In genomic region chr16:71726491-71727319, GRCh38 we compare ENCODE assay signal across 16 cellular contexts. TPM values are rescaled to one million over a fixed set of nuclear protein-coding genes. Genes with fewer than 3 reads are reported as not detected.
DNase-seq lines count a peak whose midpoint lies in the region; ATAC-seq, FAIRE-seq and TF ChIP-seq lines count a peak whose summit lies in the region.
"Had no signal": no experiment of that assay in that cellular context is flagged by ENCODE, and none has a peak within 500 bp of the region (broad histone marks: within the 10 kb centered on the region; RNA-seq: fewer than 3 reads in every experiment).

No MANE protein-coding gene starts in this region.

- intact Hi-C loops in upper lobe of right lung (cut with DNase I) (no loop called here), kidney (cut with DNase I) (no loop called here)

- H3K9ac ChIP-seq in mucosa of rectum (ENCODE audit: low read depth in 1 of 2, low read length in 2 of 2): peak overlapping the region in 1 of 2 donors; percentile 17
- H3K9ac ChIP-seq in kidney (ENCODE audit: low read length in 2 of 2): no peak overlapping the region

- peak overlapping the region; percentile 71 to 75 for H3K27ac ChIP-seq in mucosa of rectum (ENCODE audit: low read depth in 2 of 2, low read length in 2 of 2)
- no peak overlapping the region for H3K27ac ChIP-seq in upper lobe of right lung
- peak overlapping the region in 1 of 2 donors; percentile 37 for H3K27ac ChIP-seq in kidney (ENCODE audit: low read depth in 2 of 2, low read length in 2 of 2)
- H3K27ac ChIP-seq: suprapubic skin had no signal

- no peak for TF ChIP-seq CTCF in WTC11 (IDR thresholded peaks at IDR 0.05)
- TF ChIP-seq CTCF in upper lobe of right lung (IDR thresholded peaks at IDR 0.05): no peak
- no peak for TF ChIP-seq CTCF in kidney (IDR thresholded peaks at IDR 0.05; ENCODE audit: borderline replicate concordance, extremely low read depth, insufficient read depth)

- peaks cover 30% of the 10 kb centered on the region for H3K4me1 Mint-ChIP-seq in WTC11

- H3K27ac Mint-ChIP-seq in WTC11: 0 out of 2 replicates have a peak overlapping the region, but pooled peaks have one; percentile 27
- H3K27ac Mint-ChIP-seq: HFFc6 had no signal

- POLR2A ChIA-PET in WTC11 (lab: Charles Lee): no interaction called here

- peak; percentile 36 to 41 for DNase-seq in AML-193 (lab: John Stamatoyannopoulos, UW)
- DNase-seq in GM18507 (ENCODE audit: extremely low spot score, insufficient read length, low read depth): no peak
- no peak for DNase-seq in WTC11 (ENCODE audit: low spot score)
- no peak for DNase-seq in upper lobe of right lung
- DNase-seq in kidney: no peak
- DNase-seq in NCI-H1930 (lab: John Stamatoyannopoulos, UW): no peak
- DNase-seq: activated CD4-positive, alpha-beta T cell treated with anti-CD3 and anti-CD28 coated beads, Interleukin-2, amount 50 U/mL, for 48 hours; activated naive CD4-positive, alpha-beta T cell treated with anti-CD3 and anti-CD28 coated beads, Interleukin-2, amount 50 U/mL, for 16 hours; BE2C; HFFc6; NCI-H524; stimulated activated CD4-positive, alpha-beta T cell treated with anti-CD3 and anti-CD28 coated beads, Interleukin-4, amount 100 ng/mL, for 24 hours had no signal

- H3K4me3 Mint-ChIP-seq in WTC11: no peak overlapping the region
- H3K4me3 Mint-ChIP-seq: HFFc6 had no signal

- ATAC-seq in WTC11 (no peak), upper lobe of right lung (no peak), HG03139 (IDR thresholded peaks at IDR 0.05; ENCODE audit: unreplicated experiment) (no peak)

- H3K4me1 ChIP-seq in mucosa of rectum (ENCODE audit: control insufficient read depth in 2 of 2, insufficient read depth in 2 of 2, low read length in 2 of 2) (peaks cover 24 to 29% of the 10 kb centered on the region in 2 donors), upper lobe of right lung (peaks cover 21% of the 10 kb centered on the region), kidney (ENCODE audit: control insufficient read depth in 1 of 2, insufficient read depth in 1 of 2, low read depth in 1 of 2, low read length in 2 of 2) (peaks cover 0 to 4% of the 10 kb centered on the region in 2 donors)
- H3K4me1 ChIP-seq: BE2C had no signal

- H3K36me3 ChIP-seq in mucosa of rectum (ENCODE audit: control insufficient read depth in 2 of 2, insufficient read depth in 2 of 2, low read length in 2 of 2): peaks cover 7 to 11% of the 10 kb centered on the region in 2 donors
- H3K36me3 ChIP-seq in upper lobe of right lung: peaks cover 17% of the 10 kb centered on the region
- peaks cover 5 to 6% of the 10 kb centered on the region in 2 donors for H3K36me3 ChIP-seq in kidney (ENCODE audit: control insufficient read depth in 1 of 2, insufficient read depth in 2 of 2, low read length in 2 of 2)

- H3K9me3 ChIP-seq in mucosa of rectum (ENCODE audit: control insufficient read depth in 2 of 2, low read length in 2 of 2) (no peaks in the 10 kb centered on the region), upper lobe of right lung (no peaks in the 10 kb centered on the region), kidney (ENCODE audit: control insufficient read depth in 1 of 2, low read length in 2 of 2) (no peaks in the 10 kb centered on the region)
- H3K9me3 ChIP-seq: BE2C, suprapubic skin had no signal

- no peaks in the 10 kb centered on the region for H3K9me3 Mint-ChIP-seq in WTC11
- H3K9me3 Mint-ChIP-seq: HFFc6 had no signal

- peak; percentile 24 for FAIRE-seq in GM18507 (lab: Jason Lieb, UNC)
- FAIRE-seq in kidney (lab: Jason Lieb, UNC): no peak
- FAIRE-seq: colon had no signal

- H3K27me3 ChIP-seq in mucosa of rectum (ENCODE audit: control insufficient read depth in 2 of 2, insufficient read depth in 2 of 2, low read length in 2 of 2) (no peaks in the 10 kb centered on the region), upper lobe of right lung (no peaks in the 10 kb centered on the region)
- H3K27me3 ChIP-seq: BE2C, suprapubic skin had no signal

- H3K27me3 Mint-ChIP-seq in WTC11 (ENCODE audit: low read depth): peaks cover 18% of the 10 kb centered on the region

- peaks cover 8% of the 10 kb centered on the region for H3K36me3 Mint-ChIP-seq in WTC11

- H3K4me3 ChIP-seq in mucosa of rectum (ENCODE audit: low read length in 2 of 2): peak overlapping the region in 1 of 2 donors; percentile 40
- no peak overlapping the region for H3K4me3 ChIP-seq in upper lobe of right lung
- no peak overlapping the region for H3K4me3 ChIP-seq in kidney (ENCODE audit: low read length in 2 of 2)
- H3K4me3 ChIP-seq: suprapubic skin had no signal

- CTCF ChIA-PET in WTC11 (lab: Charles Lee): no interaction called here

TF ChIP-seq in WTC11, 78 proteins besides CTCF, POLR2A, EP300 and RAD21:
- TF ChIP-seq, protein P1, sequence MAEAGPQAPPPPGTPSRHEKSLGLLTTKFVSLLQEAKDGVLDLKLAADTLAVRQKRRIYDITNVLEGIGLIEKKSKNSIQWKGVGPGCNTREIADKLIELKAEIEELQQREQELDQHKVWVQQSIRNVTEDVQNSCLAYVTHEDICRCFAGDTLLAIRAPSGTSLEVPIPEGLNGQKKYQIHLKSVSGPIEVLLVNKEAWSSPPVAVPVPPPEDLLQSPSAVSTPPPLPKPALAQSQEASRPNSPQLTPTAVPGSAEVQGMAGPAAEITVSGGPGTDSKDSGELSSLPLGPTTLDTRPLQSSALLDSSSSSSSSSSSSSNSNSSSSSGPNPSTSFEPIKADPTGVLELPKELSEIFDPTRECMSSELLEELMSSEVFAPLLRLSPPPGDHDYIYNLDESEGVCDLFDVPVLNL (CRISPR knock-in tag; IDR thresholded peaks at IDR 0.05; ENCODE audit: borderline replicate concordance, low read depth): no peak
- TF ChIP-seq HMGA2 (CRISPR knock-in tag; IDR thresholded peaks at IDR 0.05) (no peak), GABPB1 (CRISPR knock-in tag; IDR thresholded peaks at IDR 0.05) (no peak), TP53 (CRISPR knock-in tag; IDR thresholded peaks at IDR 0.05) (no peak), TCF7 (CRISPR knock-in tag; IDR thresholded peaks at IDR 0.05; ENCODE audit: low read depth) (no peak), OVOL2 (CRISPR knock-in tag; IDR thresholded peaks at IDR 0.05; ENCODE audit: borderline replicate concordance) (no peak), ELF4 (CRISPR knock-in tag; IDR thresholded peaks at IDR 0.05; ENCODE audit: low read depth) (no peak), TEAD4 (CRISPR knock-in tag; IDR thresholded peaks at IDR 0.05) (no peak), ATF3 (CRISPR knock-in tag; conservative IDR thresholded peaks at IDR 0.05) (no peak), ZNF121 (CRISPR knock-in tag; IDR thresholded peaks at IDR 0.05) (no peak), GRHL2 (CRISPR knock-in tag; IDR thresholded peaks at IDR 0.05; ENCODE audit: insufficient replicate concordance, severe bottlenecking) (no peak), ZNF232 (CRISPR knock-in tag; IDR thresholded peaks at IDR 0.05) (no peak), MLX (CRISPR knock-in tag; IDR thresholded peaks at IDR 0.05) (no peak), ZMAT4 (CRISPR knock-in tag; IDR thresholded peaks at IDR 0.05) (no peak)

RNA-seq across cellular contexts. Expression of gene PHLPP2, which starts 2.2 kb away (rescaled TPM):
- 19.1 to 29.3 TPM (median 19.2 TPM) in 3 replicates for total RNA-seq in WTC11 (2021)
- total RNA-seq in upper lobe of right lung: 9.3 TPM
- total RNA-seq in kidney: 7.1 TPM
- polyA plus RNA-seq in kidney (ENCODE audit: insufficient read depth, low read depth, low replicate concordance): 2.8 TPM

Comparison
In these comparisons a context has a peak if more than half of its experiments do, and no peak if none do; other contexts are left out.
1. DNase-seq: peak in AML-193 (2 of 2); none in GM18507 (single experiment), WTC11 (single experiment), upper lobe of right lung (single experiment), kidney (single experiment) and NCI-H1930 (0 of 2).